ENCODE assay signal across 8 cellular contexts in genomic region chr7:98879198-98879988, GRCh38. TPM values are rescaled to one million over a fixed set of nuclear protein-coding genes. Genes with fewer than 3 reads are reported as not detected.
DNase-seq lines count a peak whose midpoint lies in the region; ATAC-seq, FAIRE-seq and TF ChIP-seq lines count a peak whose summit lies in the region.

No MANE protein-coding gene starts in this region.

- H3K36me3 ChIP-seq in NT2/D1 (ENCODE audit: insufficient read depth, insufficient read length, low read length), result peaks cover 32% of the 10 kb centered on the region
- H3K36me3 ChIP-seq in prostate gland, result no peaks in the 10 kb centered on the region

- peak overlapping the region; percentile 87 for H3K9ac ChIP-seq in NT2/D1 (ENCODE audit: insufficient read length, low read depth)

- H3K27ac ChIP-seq in foreskin keratinocyte (peak overlapping the region; percentile 64), prostate gland (peak overlapping the region; percentile 89 to 95)

- 3% methylated on average over 18 of the region's 29 CpGs for WGBS in prostate gland

- ATAC-seq in GM18868 (IDR thresholded peaks at IDR 0.05; ENCODE audit: unreplicated experiment) (peak; percentile 79), HG03095 (IDR thresholded peaks at IDR 0.05; ENCODE audit: unreplicated experiment) (peak; percentile 79), foreskin keratinocyte (peak; percentile 66)

- H3K9me3 ChIP-seq in NT2/D1 (ENCODE audit: insufficient read depth, low read length) (no peaks in the 10 kb centered on the region), prostate gland (no peaks in the 10 kb centered on the region)

- peak; percentile 42 for TF ChIP-seq CTCF in foreskin keratinocyte (conservative IDR thresholded peaks at IDR 0.05)
- TF ChIP-seq CTCF in prostate gland (IDR thresholded peaks at IDR 0.05), result no peak

- FAIRE-seq in H54 (lab: Jason Lieb, UNC), result no peak

- no peak for TF ChIP-seq POLR2A in prostate gland (IDR thresholded peaks at IDR 0.05)
- no peak for TF ChIP-seq POLR2A in H54 (IDR thresholded peaks at IDR 0.05; ENCODE audit: low read depth, low read length)

- H3K27me3 ChIP-seq in NT2/D1 (ENCODE audit: insufficient read depth, insufficient read length) (no peaks in the 10 kb centered on the region), foreskin keratinocyte (no peaks in the 10 kb centered on the region), prostate gland (replicated peaks; ENCODE audit: insufficient read depth) (no peaks in the 10 kb centered on the region)

- peaks cover 3% of the 10 kb centered on the region for H3K4me1 ChIP-seq in NT2/D1 (ENCODE audit: insufficient read depth, insufficient read length)
- no peaks in the 10 kb centered on the region for H3K4me1 ChIP-seq in foreskin keratinocyte
- H3K4me1 ChIP-seq in prostate gland (replicated peaks), result peaks cover 4% of the 10 kb centered on the region

- H3K4me3 ChIP-seq in NT2/D1 (ENCODE audit: insufficient read length, low read depth), result peak overlapping the region; percentile 82
- H3K4me3 ChIP-seq in prostate gland, result peak overlapping the region; percentile 99 to 100

- intact Hi-C loops in prostate gland (cut with DNase I), result no loop called here

- DNase-seq in AML-193 (lab: John Stamatoyannopoulos, UW) (peak; percentile 7 to 21), NT2/D1 (ENCODE audit: low read depth, low spot score) (no peak), activated T-helper 1 cell treated with Interleukin-2 at 50 U/mL for 16 hours (ENCODE audit: low read depth) (peak; percentile 42), foreskin keratinocyte (peak in 1 of 2 donors; percentile 23), prostate gland (ENCODE audit: low spot score) (peak; percentile 16), H54 (ENCODE audit: insufficient read length, low spot score) (no peak)

RNA-seq across cellular contexts. Expression of gene TRRAP, which starts 1.1 kb away (rescaled TPM):
- total RNA-seq in foreskin keratinocyte (17.5 and 19.3 TPM in 2 replicates), prostate gland (10 to 100 TPM; 38.3 to 87.4 TPM)
- 4.3 and 5.2 TPM in 2 replicates for polyA plus RNA-seq in foreskin keratinocyte

RNA-seq across cellular contexts. Expression of gene TMEM130, which starts 9.6 kb away (rescaled TPM):
- total RNA-seq in foreskin keratinocyte (not detected in 2 replicates), prostate gland (10 to 100 TPM in 1 of 2 donors, under 1 TPM in 1; 0.36 to 83.6 TPM)
- not detected in 2 replicates for polyA plus RNA-seq in foreskin keratinocyte

Comparison
In these comparisons a context has a peak if more than half of its experiments do, and no peak if none do; other contexts are left out.
1. DNase-seq: peak in AML-193 (2 of 2), activated T-helper 1 cell treated with Interleukin-2 at 50 U/mL for 16 hours (single experiment) and prostate gland (single experiment); none in NT2/D1 (single experiment) and H54 (single experiment).
2. Peak in every context shown above with its lines, with median percentiles within 50 percentile points of each other: ATAC-seq.